In the genomic region with DNA sequence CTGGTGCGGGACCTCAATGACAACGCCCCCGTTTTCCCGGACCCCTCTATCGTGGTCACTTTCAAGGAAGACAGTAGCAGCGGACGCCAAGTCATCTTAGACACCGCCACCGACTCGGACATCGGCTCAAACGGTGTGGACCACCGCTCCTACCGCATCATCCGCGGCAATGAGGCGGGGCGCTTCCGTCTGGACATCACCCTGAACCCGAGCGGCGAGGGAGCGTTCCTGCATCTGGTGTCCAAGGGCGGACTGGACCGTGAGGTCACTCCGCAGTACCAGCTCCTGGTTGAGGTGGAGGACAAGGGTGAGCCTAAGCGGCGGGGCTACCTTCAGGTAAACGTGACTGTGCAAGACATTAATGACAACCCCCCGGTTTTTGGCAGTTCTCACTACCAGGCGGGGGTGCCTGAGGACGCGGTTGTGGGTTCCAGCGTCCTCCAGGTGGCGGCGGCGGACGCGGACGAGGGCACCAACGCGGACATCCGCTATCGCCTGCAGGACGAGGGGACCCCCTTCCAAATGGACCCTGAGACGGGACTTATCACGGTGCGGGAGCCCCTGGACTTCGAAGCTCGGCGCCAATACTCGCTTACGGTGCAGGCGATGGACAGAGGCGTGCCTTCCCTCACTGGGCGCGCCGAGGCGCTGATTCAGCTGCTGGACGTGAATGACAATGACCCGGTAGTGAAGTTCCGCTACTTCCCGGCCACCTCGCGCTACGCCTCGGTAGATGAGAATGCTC, we compare ENCODE assay signal across 8 cellular contexts. TPM values are rescaled to one million over a fixed set of nuclear protein-coding genes. Genes with fewer than 3 reads are reported as not detected.
DNase-seq lines count a peak whose midpoint lies in the region; ATAC-seq and TF ChIP-seq lines count a peak whose summit lies in the region.

No MANE protein-coding gene starts in this region.

- no peaks in the 10 kb centered on the region for H3K9me3 ChIP-seq in gastroesophageal sphincter
- H3K9me3 ChIP-seq in neuron (ENCODE audit: low read length), result peaks cover 15% of the 10 kb centered on the region

- no peaks in the 10 kb centered on the region for H3K27me3 ChIP-seq in gastroesophageal sphincter
- no peaks in the 10 kb centered on the region for H3K27me3 ChIP-seq in neuron (ENCODE audit: insufficient read depth, low read length)

- H3K36me3 ChIP-seq in gastroesophageal sphincter (no peaks in the 10 kb centered on the region), neuron (ENCODE audit: insufficient read depth, low read length) (peaks cover 33% of the 10 kb centered on the region)

- H3K4me1 Mint-ChIP-seq in T-helper 2 cell treated with Interferon-gamma antibody and Interleukin-4, amounts not matched to agents 5 μg/mL and 100 μg/mL, for 36 hours (ENCODE audit: low read depth), result peaks cover 22% of the 10 kb centered on the region

- TF ChIP-seq CTCF in gastroesophageal sphincter (IDR thresholded peaks at IDR 0.05), result peak in 3 of 4 experiments; percentile 10 to 42 (median 21)

- TF ChIP-seq EP300 in gastroesophageal sphincter (IDR thresholded peaks at IDR 0.05), result no peak

- H3K4me1 ChIP-seq in gastroesophageal sphincter, result peaks cover 4 to 54% (median 8%) of the 10 kb centered on the region in 3 donors
- peaks cover 38% of the 10 kb centered on the region for H3K4me1 ChIP-seq in neuron (ENCODE audit: insufficient read depth, low read length)

- H3K27ac Mint-ChIP-seq in T-helper 2 cell treated with Interferon-gamma antibody and Interleukin-4, amounts not matched to agents 5 μg/mL and 100 μg/mL, for 36 hours, result no peak overlapping the region

- ATAC-seq in SK-N-SH treated with all-trans-retinoic acid at 6 μM for 48 hours (0 out of 3 replicates have a peak, but pooled peaks have one; percentile 1), gastroesophageal sphincter (no peak), GM18520 (IDR thresholded peaks at IDR 0.05; ENCODE audit: unreplicated experiment) (no peak), HG02885 (IDR thresholded peaks at IDR 0.05; ENCODE audit: poor library complexity, unreplicated experiment) (no peak)

- H3K27me3 Mint-ChIP-seq in T-helper 2 cell treated with Interferon-gamma antibody and Interleukin-4, amounts not matched to agents 5 μg/mL and 100 μg/mL, for 36 hours (ENCODE audit: low read depth), result peaks cover 50% of the 10 kb centered on the region

- no peak for TF ChIP-seq POLR2A in gastroesophageal sphincter (IDR thresholded peaks at IDR 0.05)

- no peaks in the 10 kb centered on the region for H3K36me3 Mint-ChIP-seq in T-helper 2 cell treated with Interferon-gamma antibody and Interleukin-4, amounts not matched to agents 5 μg/mL and 100 μg/mL, for 36 hours (ENCODE audit: low read depth)

- H2AFZ ChIP-seq in neuron (ENCODE audit: low read depth, low read length), result peak overlapping the region; percentile 98

- peak overlapping the region; percentile 83 for H3K4me3 Mint-ChIP-seq in T-helper 2 cell treated with Interferon-gamma antibody and Interleukin-4, amounts not matched to agents 5 μg/mL and 100 μg/mL, for 36 hours

- DNase-seq in T-helper 2 cell treated with Interferon-gamma antibody and Interleukin-4, amounts not matched to agents 5 μg/mL and 100 μg/mL, for 36 hours (ENCODE audit: low spot score), result no peak
- no peak for DNase-seq in T-helper 2 cell
- no peak for DNase-seq in UCSD-AML1 (lab: John Stamatoyannopoulos, UW; ENCODE audit: unreplicated experiment)

- no CpG with 5 or more reads among the region's 67 CpGs for WGBS in gastroesophageal sphincter (ENCODE audit: low coverage in 1 of 2), 2 donors

- H3K4me3 ChIP-seq in gastroesophageal sphincter (peak overlapping the region; percentile 73 to 79), neuron (ENCODE audit: low read length) (peak overlapping the region; percentile 80)

- H3K9me3 Mint-ChIP-seq in T-helper 2 cell treated with Interferon-gamma antibody and Interleukin-4, amounts not matched to agents 5 μg/mL and 100 μg/mL, for 36 hours, result no peaks in the 10 kb centered on the region

- H3K27ac ChIP-seq in gastroesophageal sphincter, result peak overlapping the region in 3 of 4 donors; percentile 91 to 94 (median 91)

TF ChIP-seq in SK-N-SH treated with all-trans-retinoic acid at 6 μM for 48 hours, 23 proteins besides CTCF, POLR2A, EP300 and RAD21:
- TF ChIP-seq, protein P1, sequence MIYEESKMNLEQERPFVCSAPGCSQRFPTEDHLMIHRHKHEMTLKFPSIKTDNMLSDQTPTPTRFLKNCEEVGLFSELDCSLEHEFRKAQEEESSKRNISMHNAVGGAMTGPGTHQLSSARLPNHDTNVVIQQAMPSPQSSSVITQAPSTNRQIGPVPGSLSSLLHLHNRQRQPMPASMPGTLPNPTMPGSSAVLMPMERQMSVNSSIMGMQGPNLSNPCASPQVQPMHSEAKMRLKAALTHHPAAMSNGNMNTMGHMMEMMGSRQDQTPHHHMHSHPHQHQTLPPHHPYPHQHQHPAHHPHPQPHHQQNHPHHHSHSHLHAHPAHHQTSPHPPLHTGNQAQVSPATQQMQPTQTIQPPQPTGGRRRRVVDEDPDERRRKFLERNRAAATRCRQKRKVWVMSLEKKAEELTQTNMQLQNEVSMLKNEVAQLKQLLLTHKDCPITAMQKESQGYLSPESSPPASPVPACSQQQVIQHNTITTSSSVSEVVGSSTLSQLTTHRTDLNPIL (CRISPR knock-in tag; IDR thresholded peaks at IDR 0.05; ENCODE audit: low read depth), result no peak
- TF ChIP-seq RARB (CRISPR knock-in tag; IDR thresholded peaks at IDR 0.05), result no peak
- TF ChIP-seq TOX (CRISPR knock-in tag; IDR thresholded peaks at IDR 0.05; ENCODE audit: borderline replicate concordance), result no peak
TF ChIP-seq in SK-N-SH treated with all-trans-retinoic acid at 6 μM for 48 hours: peak in this region for 0.

RNA-seq across cellular contexts. Expression of gene FAT4, which starts 2.2 kb away (rescaled TPM):
- 10 to 100 TPM; 37.4 to 71.2 (median 41.1) TPM for total RNA-seq in gastroesophageal sphincter
